ENCODE assay signal across 10 cellular contexts in genomic region chr3:15637131-15637951, GRCh38. TPM values are rescaled to one million over a fixed set of nuclear protein-coding genes. Genes with fewer than 3 reads are reported as not detected.
A peak's percentile ranks its signal among the peaks of the same experiment; 100 is the strongest.
DNase-seq lines count a peak whose midpoint lies in the region; ATAC-seq, FAIRE-seq and TF ChIP-seq lines count a peak whose summit lies in the region.
"Had no signal": no experiment of that assay in that cellular context is flagged by ENCODE, and none has a peak within 500 bp of the region (broad histone marks: within the 10 kb centered on the region; RNA-seq: fewer than 3 reads in every experiment).

No MANE protein-coding gene starts in this region.

- BruUV-seq in endothelial cell of umbilical vein (replicated peaks; lab: Mats Ljungman, UMichigan) = TSS peak; percentile 8

- no peak for ATAC-seq in GM18498 (IDR thresholded peaks at IDR 0.05; ENCODE audit: unreplicated experiment)

- H3K79me2 ChIP-seq in endothelial cell of umbilical vein (ENCODE audit: control insufficient read depth, insufficient read depth, low read length) = no peaks in the 10 kb centered on the region

- peaks cover 31% of the 10 kb centered on the region for H3K4me1 Mint-ChIP-seq in activated naive CD4-positive, alpha-beta T cell treated with anti-CD3 and anti-CD28 coated beads, Interleukin-2, amount 10 ng/mL, durations not matched to agents 7 days and 5 days

- no peak overlapping the region for H3K4me3 Mint-ChIP-seq in activated naive CD4-positive, alpha-beta T cell treated with anti-CD3 and anti-CD28 coated beads, Interleukin-2, amount 10 ng/mL, durations not matched to agents 7 days and 5 days
- H3K4me3 Mint-ChIP-seq: CD4-positive, alpha-beta T cell had no signal

- H3K9ac ChIP-seq in endothelial cell of umbilical vein (replicated peaks; ENCODE audit: extremely low read depth, insufficient read depth, low read length) = peak overlapping the region; percentile 61
- peak overlapping the region in 2 of 5 donors; percentile 35 to 58 for H3K9ac ChIP-seq in subcutaneous abdominal adipose tissue (ENCODE audit: low read length in 5 of 5)

- POLR2A ChIA-PET in endothelial cell of umbilical vein (lab: Charles Lee) = interaction anchor here (1.1 to 3.8 kb wide), 3 partner anchors 8 to 21 kb away, joined by 3 to 21 read pairs (median 10); no protein-coding TSS in a partner anchor

- H3K27ac ChIP-seq in endothelial cell of umbilical vein (ENCODE audit: insufficient read depth, low read depth, low read length) (peak overlapping the region; percentile 93), subcutaneous abdominal adipose tissue (ENCODE audit: low read depth, low read length) (peak overlapping the region; percentile 88)

- FAIRE-seq in endothelial cell of umbilical vein (lab: Jason Lieb, UNC) (peak; percentile 81), H54 (lab: Jason Lieb, UNC) (no peak)

- no peak for DNase-seq in activated naive CD4-positive, alpha-beta T cell treated with anti-CD3 and anti-CD28 coated beads, Interleukin-2, amount 10 ng/mL, durations not matched to agents 7 days and 5 days
- DNase-seq in activated naive CD4-positive, alpha-beta T cell (lab: John Stamatoyannopoulos, UW) = no peak
- peak; percentile 77 for DNase-seq in NCI-H460 (ENCODE audit: extremely low read depth, low read depth)
- peak; percentile 76 for DNase-seq in endothelial cell of umbilical vein (ENCODE audit: low read depth, low spot score)
- DNase-seq in lower leg skin (ENCODE audit: low spot score in 2 of 2) = no peak
- DNase-seq in H54 (ENCODE audit: insufficient read length, low spot score) = no peak
- DNase-seq: aorta; CD4-positive, alpha-beta T cell had no signal

- dilution Hi-C loops in endothelial cell of umbilical vein (cut with MboI; ENCODE audit: extremely low pct_ligation_motif_present, low sequenced_read_pairs) = loop anchor here (25.0 kb wide), 1 partner anchor 425 kb away; no protein-coding TSS in a partner anchor

- no peaks in the 10 kb centered on the region for H3K9me3 Mint-ChIP-seq in activated naive CD4-positive, alpha-beta T cell treated with anti-CD3 and anti-CD28 coated beads, Interleukin-2, amount 10 ng/mL, durations not matched to agents 7 days and 5 days
- H3K9me3 Mint-ChIP-seq: CD4-positive, alpha-beta T cell had no signal

- H3K9me3 ChIP-seq in endothelial cell of umbilical vein (replicated peaks; ENCODE audit: control insufficient read depth, insufficient read depth, low read length) = no peaks in the 10 kb centered on the region
- H3K9me3 ChIP-seq in subcutaneous abdominal adipose tissue (ENCODE audit: control insufficient read depth in 5 of 5, low read length in 5 of 5) = no peaks in the 10 kb centered on the region

- no peaks in the 10 kb centered on the region for H3K36me3 Mint-ChIP-seq in activated naive CD4-positive, alpha-beta T cell treated with anti-CD3 and anti-CD28 coated beads, Interleukin-2, amount 10 ng/mL, durations not matched to agents 7 days and 5 days

- peak overlapping the region; percentile 16 for H3K27ac Mint-ChIP-seq in activated naive CD4-positive, alpha-beta T cell treated with anti-CD3 and anti-CD28 coated beads, Interleukin-2, amount 10 ng/mL, durations not matched to agents 7 days and 5 days
- H3K27ac Mint-ChIP-seq: CD4-positive, alpha-beta T cell had no signal

- TF ChIP-seq POLR2A in endothelial cell of umbilical vein (IDR thresholded peaks at IDR 0.05; ENCODE audit: low read depth, low read length) (peak; percentile 11), lower leg skin (IDR thresholded peaks at IDR 0.05) (no peak), H54 (IDR thresholded peaks at IDR 0.05; ENCODE audit: low read depth, low read length) (no peak)

- no peak overlapping the region for H3K4me3 ChIP-seq in endothelial cell of umbilical vein (replicated peaks in 1 of 3; ENCODE audit: insufficient read depth in 1 of 3, low read depth in 1 of 3, low read length in 3 of 3)
- no peak overlapping the region for H3K4me3 ChIP-seq in subcutaneous abdominal adipose tissue (ENCODE audit: low read depth in 1 of 5, low read length in 5 of 5)
- no peak overlapping the region for H3K4me3 ChIP-seq in lower leg skin (ENCODE audit: low read depth, poor library complexity, severe bottlenecking)

- 69 to 72% methylated on average over 7 of the region's 7 CpGs for WGBS in lower leg skin, 2 donors

- no peaks in the 10 kb centered on the region for H4K20me1 ChIP-seq in endothelial cell of umbilical vein (replicated peaks; ENCODE audit: control insufficient read depth, extremely low read depth, insufficient read depth, low read length)

- no peaks in the 10 kb centered on the region for H3K9me1 ChIP-seq in endothelial cell of umbilical vein (replicated peaks; ENCODE audit: control insufficient read depth, extremely low read depth, insufficient read depth, low read length)

- H3K4me2 ChIP-seq in endothelial cell of umbilical vein (ENCODE audit: insufficient read depth, low read length) = peak overlapping the region; percentile 3

- no peaks in the 10 kb centered on the region for H3K27me3 Mint-ChIP-seq in activated naive CD4-positive, alpha-beta T cell treated with anti-CD3 and anti-CD28 coated beads, Interleukin-2, amount 10 ng/mL, durations not matched to agents 7 days and 5 days
- H3K27me3 Mint-ChIP-seq: CD4-positive, alpha-beta T cell had no signal

- H3K27me3 ChIP-seq in endothelial cell of umbilical vein (ENCODE audit: control insufficient read depth in 2 of 2, insufficient read depth in 2 of 2, low read length in 2 of 2) (no peaks in the 10 kb centered on the region), subcutaneous abdominal adipose tissue (ENCODE audit: control insufficient read depth in 5 of 5, insufficient read depth in 4 of 5, low read length in 5 of 5) (no peaks in the 10 kb centered on the region)

- H3K4me1 ChIP-seq in endothelial cell of umbilical vein (ENCODE audit: control insufficient read depth, extremely low read depth, insufficient read depth, low read length) (peaks cover 61% of the 10 kb centered on the region), subcutaneous abdominal adipose tissue (ENCODE audit: control insufficient read depth in 5 of 5, insufficient read depth in 5 of 5, low read length in 5 of 5) (peaks cover 11 to 45% (median 38%) of the 10 kb centered on the region in 5 donors)

- CTCF ChIA-PET in activated naive CD4-positive, alpha-beta T cell treated with anti-CD3 and anti-CD28 coated beads, Interleukin-2, amount 10 ng/mL, durations not matched to agents 7 days and 5 days (lab: Charles Lee) = interaction anchor here (5.4 kb wide), 1 partner anchor 176 kb away, joined by 25 read pairs; no protein-coding TSS in a partner anchor
- CTCF ChIA-PET in endothelial cell of umbilical vein (lab: Charles Lee) = interaction anchor here (4.7 kb wide), 1 partner anchor 9 kb away, joined by 44 read pairs; no protein-coding TSS in a partner anchor

- intact Hi-C loops in endothelial cell of umbilical vein (cut with micrococcal nuclease) (loop anchor here (5.0 to 10.0 kb wide), 2 partner anchors 343 to 845 kb away; no protein-coding TSS in a partner anchor), lower leg skin (cut with DNase I; ENCODE audit: low total_unique reads) (no loop called here)

- H3K36me3 ChIP-seq in endothelial cell of umbilical vein (ENCODE audit: control insufficient read depth in 2 of 2, extremely low read depth in 1 of 2, insufficient read depth in 2 of 2, low read length in 2 of 2) (no peaks in the 10 kb centered on the region), subcutaneous abdominal adipose tissue (ENCODE audit: control insufficient read depth in 5 of 5, insufficient read depth in 5 of 5, low read length in 5 of 5) (peaks cover 0 to 14% (median 2%) of the 10 kb centered on the region in 5 donors)

- TF ChIP-seq CTCF in endothelial cell of umbilical vein (IDR thresholded peaks at IDR 0.05; ENCODE audit: extremely low read depth in 1 of 2, insufficient read depth in 1 of 2, low read depth in 1 of 2, low read length in 2 of 2) (no peak), lower leg skin (IDR thresholded peaks at IDR 0.05) (no peak)

- no peak overlapping the region for H2AFZ ChIP-seq in endothelial cell of umbilical vein (ENCODE audit: low read depth, low read length)

TF ChIP-seq in endothelial cell of umbilical vein, 7 proteins besides CTCF, POLR2A, EP300 and RAD21 (continues in another document):
- TF ChIP-seq MYC (IDR thresholded peaks at IDR 0.05; ENCODE audit: low read depth, low read length) = no peak
- no peak for TF ChIP-seq FOS (IDR thresholded peaks at IDR 0.05; ENCODE audit: borderline replicate concordance, insufficient read depth, low read length)
- no peak for TF ChIP-seq JUN (IDR thresholded peaks at IDR 0.05; ENCODE audit: borderline replicate concordance, insufficient read depth, insufficient read length, low read depth)
- TF ChIP-seq POLR2AphosphoS5 (IDR thresholded peaks at IDR 0.05; ENCODE audit: insufficient read depth, low read depth, low read length) = no peak

RNA-seq across cellular contexts. Expression of gene BTD, which starts 35.8 kb away (rescaled TPM):
- 18.1 and 23.6 TPM in 2 replicates for total RNA-seq in NCI-H460 (2014; rRNA removed; shearing (Covaris generic))
- 25.7 and 29.1 TPM in 2 replicates for polyA plus RNA-seq in NCI-H460 (2014; cell fraction: nucleus; rRNA removed)
- 18.7 and 20.3 TPM in 2 replicates for total RNA-seq in endothelial cell of umbilical vein
- polyA plus RNA-seq in endothelial cell of umbilical vein = 27.1 and 32.2 TPM in 2 replicates
- polyA plus RNA-seq in endothelial cell of umbilical vein (2011; cell fraction: cytosol; rRNA removed) = 24.7 and 26.8 TPM in 2 replicates
- 22.9 and 23.5 TPM in 2 replicates for polyA plus RNA-seq in endothelial cell of umbilical vein (2011; cell fraction: nucleus; rRNA removed)
- 15.7 and 17.1 TPM in 2 replicates for polyA plus RNA-seq in endothelial cell of umbilical vein (2012)
- polyA minus RNA-seq in endothelial cell of umbilical vein = 48.8 and 59.8 TPM in 2 replicates
- 12.0 TPM for polyA minus RNA-seq in endothelial cell of umbilical vein (2011; cell fraction: cytosol; rRNA and poly(A)+ RNA removed)
- polyA minus RNA-seq in endothelial cell of umbilical vein (2011; cell fraction: nucleus; rRNA and poly(A)+ RNA removed) = 26.5 and 38.8 TPM in 2 replicates
- 10 to 100 TPM; 18.1 to 24.6 (median 21.4) TPM for total RNA-seq in lower leg skin

RNA-seq across cellular contexts. Expression of gene HACL1, which starts 36.0 kb away (rescaled TPM):
- 22.5 and 25.2 TPM in 2 replicates for total RNA-seq in NCI-H460 (2014; rRNA removed; shearing (Covaris generic))
- 16.5 and 28.9 TPM in 2 replicates for polyA plus RNA-seq in NCI-H460 (2014; cell fraction: nucleus; rRNA removed)
- total RNA-seq in endothelial cell of umbilical vein (27.4 and 29.9 TPM in 2 replicates), lower leg skin (10 to 100 TPM; 13.6 to 20.4 (median 18.2) TPM)
- polyA plus RNA-seq in endothelial cell of umbilical vein = 14.4 and 16.5 TPM in 2 replicates
- 19.0 and 19.5 TPM in 2 replicates for polyA plus RNA-seq in endothelial cell of umbilical vein (2011; cell fraction: cytosol; rRNA removed)
- 36.6 and 37.8 TPM in 2 replicates for polyA plus RNA-seq in endothelial cell of umbilical vein (2011; cell fraction: nucleus; rRNA removed)
- polyA plus RNA-seq in endothelial cell of umbilical vein (2012) = 18.1 and 24.8 TPM in 2 replicates
- 84.9 and 93.4 TPM in 2 replicates for polyA minus RNA-seq in endothelial cell of umbilical vein
- 17.7 TPM for polyA minus RNA-seq in endothelial cell of umbilical vein (2011; cell fraction: cytosol; rRNA and poly(A)+ RNA removed)
- 96.8 and 111 TPM in 2 replicates for polyA minus RNA-seq in endothelial cell of umbilical vein (2011; cell fraction: nucleus; rRNA and poly(A)+ RNA removed)

Comparison
In these comparisons a context has a peak if more than half of its experiments do, and no peak if none do; other contexts are left out.
1. DNase-seq: peak in NCI-H460 (single experiment) and endothelial cell of umbilical vein (single experiment); none in activated naive CD4-positive, alpha-beta T cell treated with anti-CD3 and anti-CD28 coated beads, Interleukin-2, amount 10 ng/mL, durations not matched to agents 7 days and 5 days (single experiment), activated naive CD4-positive, alpha-beta T cell (0 of 4), lower leg skin (0 of 2) and H54 (single experiment).